ENCODE assay signal across 1 cellular context in genomic region chr1:45491464-45492260, GRCh38.
A peak's percentile ranks its signal among the peaks of the same experiment; 100 is the strongest.
TF ChIP-seq lines count a peak whose summit lies in the region.

No MANE protein-coding gene starts in this region.

TF ChIP-seq in H1, 55 proteins besides CTCF, POLR2A, EP300 and RAD21:
- TF ChIP-seq SAP30 (IDR thresholded peaks at IDR 0.05; ENCODE audit: insufficient read depth, insufficient replicate concordance, low read length): no peak
- peak; percentile 60; the same call in 1 of the 2 replicates for TF ChIP-seq MAFK (IDR thresholded peaks at IDR 0.05; ENCODE audit: low read depth, low read length)
